Comparison of ENCODE assay signal across 27 cellular contexts in genomic region chr9:111726949-111727348, GRCh38.
"Had no signal": no experiment of that assay in that cellular context is flagged by ENCODE, and none has a peak within 500 bp of the region (broad histone marks: within the 10 kb centered on the region; RNA-seq: fewer than 3 reads in every experiment).

No MANE protein-coding gene starts in this region.

- H3K27ac Mint-ChIP-seq: effector memory CD8-positive, alpha-beta T cell; immature natural killer cell; naive thymus-derived CD8-positive, alpha-beta T cell had no signal

- H3K4me3 ChIP-seq: esophagus squamous epithelium, lower lobe of right lung, prostate gland, right atrium auricular region, smooth muscle cell, thoracic aorta, tibial nerve, upper lobe of left lung had no signal

- ATAC-seq: effector memory CD8-positive, alpha-beta T cell; left ventricle myocardium superior; lower lobe of right lung; naive thymus-derived CD8-positive, alpha-beta T cell; sciatic nerve had no signal

- H3K36me3 ChIP-seq: esophagus squamous epithelium, lower lobe of right lung, prostate gland, right atrium auricular region, thoracic aorta, upper lobe of left lung had no signal

- FAIRE-seq: endometrium, urothelium cell line had no signal

- DNase-seq: cortex of kidney; effector memory CD8-positive, alpha-beta T cell; erythroblast; esophagus squamous epithelium; foreskin melanocyte; hypothalamus; immature natural killer cell; islet precursor cell; left ventricle myocardium superior; lower lobe of right lung; naive thymus-derived CD8-positive, alpha-beta T cell; nephron progenitor cell; nucleus accumbens; stimulated activated CD4-positive, alpha-beta T cell treated with anti-CD3 and anti-CD28 coated beads, Interleukin-12 subunit alpha, Interleukin-12 subunit beta, amount 100 ng/mL, for 4 hours; stimulated activated CD4-positive, alpha-beta T cell treated with anti-CD3 and anti-CD28 coated beads, Interleukin-1b, Interleukin-23, amount 100 ng/mL, for 48 hours; stimulated activated CD4-positive, alpha-beta T cell treated with anti-CD3 and anti-CD28 coated beads, Interleukin-4, amount 100 ng/mL, for 1 hour; stimulated activated CD8-positive, alpha-beta memory T cell treated with anti-CD3 and anti-CD28 coated beads, Interleukin-4, amount 100 ng/mL, for 48 hours; stimulated activated naive CD4-positive, alpha-beta T cell; upper lobe of left lung had no signal

- H3K27ac ChIP-seq: esophagus squamous epithelium, lower lobe of right lung, prostate gland, right atrium auricular region, thoracic aorta, tibial nerve, upper lobe of left lung had no signal

- H3K27me3 ChIP-seq: esophagus squamous epithelium, right atrium auricular region, tibial nerve, upper lobe of left lung had no signal

- H3K27me3 Mint-ChIP-seq: effector memory CD8-positive, alpha-beta T cell; naive thymus-derived CD8-positive, alpha-beta T cell had no signal

- H3K4me1 Mint-ChIP-seq: immature natural killer cell; naive thymus-derived CD8-positive, alpha-beta T cell; nephron progenitor cell had no signal

- H3K4me3 Mint-ChIP-seq: effector memory CD8-positive, alpha-beta T cell; immature natural killer cell; naive thymus-derived CD8-positive, alpha-beta T cell; nephron progenitor cell had no signal

- H3K4me2 ChIP-seq: smooth muscle cell had no signal

- H3K9me3 Mint-ChIP-seq: immature natural killer cell had no signal

- H3K9me3 ChIP-seq: prostate gland, thoracic aorta had no signal

- H3K4me1 ChIP-seq: esophagus squamous epithelium, lower lobe of right lung, prostate gland, right atrium auricular region, tibial nerve, upper lobe of left lung had no signal
